ENCODE assay signal across 24 cellular contexts in the genomic region with DNA sequence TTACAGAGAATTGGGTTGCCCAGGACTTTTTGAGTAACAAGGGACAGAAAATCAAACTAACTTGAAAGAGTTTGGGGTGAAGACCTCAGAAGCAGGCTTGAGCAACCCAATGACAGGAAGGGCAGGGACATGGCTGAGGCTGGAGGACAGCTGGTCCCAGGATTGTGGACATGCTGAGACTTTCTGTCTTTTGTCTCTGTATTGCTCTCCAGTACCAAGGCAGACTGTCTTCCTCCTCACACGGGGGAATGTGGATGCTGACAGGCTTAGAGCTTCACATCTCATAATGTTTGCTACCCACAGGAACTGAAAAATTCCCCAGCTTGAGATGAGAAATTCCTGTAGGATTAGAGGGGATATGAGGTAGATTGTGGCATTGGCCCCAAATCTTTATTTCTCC.
"Had no signal": no experiment of that assay in that cellular context is flagged by ENCODE, and none has a peak within 500 bp of the region (broad histone marks: within the 10 kb centered on the region; RNA-seq: fewer than 3 reads in every experiment).

No MANE protein-coding gene starts in this region.

- H3K36me3 ChIP-seq: esophagus muscularis mucosa, heart right ventricle, ovary, suprapubic skin, transverse colon had no signal

- H3K4me1 ChIP-seq: esophagus muscularis mucosa, right lobe of liver, suprapubic skin, transverse colon had no signal

- DNase-seq: dermis blood vessel endothelial cell; effector memory CD4-positive, alpha-beta T cell; foreskin melanocyte; hippocampal formation; immature natural killer cell; islet precursor cell; kidney glomerular epithelial cell; naive thymus-derived CD8-positive, alpha-beta T cell; occipital lobe; ovary; posterior cingulate gyrus; right lobe of liver; stimulated activated CD4-positive, alpha-beta T cell treated with anti-CD3 and anti-CD28 coated beads, Interleukin-12 subunit alpha, Interleukin-12 subunit beta, amount 100 ng/mL, for 4 hours; stimulated activated CD4-positive, alpha-beta T cell treated with anti-CD3 and anti-CD28 coated beads, Interleukin-1b, Interleukin-23, amount 100 ng/mL, for 48 hours; stimulated activated CD4-positive, alpha-beta T cell treated with anti-CD3 and anti-CD28 coated beads, Interleukin-4, amount 100 ng/mL, for 1 hour; stimulated activated CD8-positive, alpha-beta memory T cell treated with anti-CD3 and anti-CD28 coated beads, Interleukin-4, amount 100 ng/mL, for 48 hours; stimulated activated naive CD4-positive, alpha-beta T cell; stimulated activated naive CD8-positive, alpha-beta T cell treated with anti-CD3 and anti-CD28 coated beads, Interleukin-15, amount 100 ng/mL, for 72 hours had no signal

- ATAC-seq: naive thymus-derived CD8-positive, alpha-beta T cell; right lobe of liver; stimulated activated naive CD8-positive, alpha-beta T cell treated with anti-CD3 and anti-CD28 coated beads, Interleukin-15, amount 100 ng/mL, for 72 hours had no signal

- H3K4me2 ChIP-seq: smooth muscle cell had no signal

- H3K27me3 ChIP-seq: esophagus muscularis mucosa, heart right ventricle, ovary, right lobe of liver, suprapubic skin, transverse colon had no signal

- H3K4me1 Mint-ChIP-seq: immature natural killer cell; naive thymus-derived CD8-positive, alpha-beta T cell; stimulated activated naive CD8-positive, alpha-beta T cell treated with anti-CD3 and anti-CD28 coated beads, Interleukin-15, amount 100 ng/mL, for 72 hours had no signal

- H3K36me3 Mint-ChIP-seq: immature natural killer cell; naive thymus-derived CD8-positive, alpha-beta T cell had no signal

- H3K4me3 ChIP-seq: coronary artery, esophagus muscularis mucosa, heart right ventricle, ovary, right lobe of liver, smooth muscle cell, suprapubic skin, transverse colon had no signal

- H3K9me3 Mint-ChIP-seq: immature natural killer cell; naive thymus-derived CD8-positive, alpha-beta T cell; stimulated activated naive CD8-positive, alpha-beta T cell treated with anti-CD3 and anti-CD28 coated beads, Interleukin-15, amount 100 ng/mL, for 72 hours had no signal

- H3K27ac ChIP-seq: coronary artery, esophagus muscularis mucosa, ovary, right lobe of liver, suprapubic skin had no signal

- H3K4me3 Mint-ChIP-seq: immature natural killer cell; naive thymus-derived CD8-positive, alpha-beta T cell; stimulated activated naive CD8-positive, alpha-beta T cell treated with anti-CD3 and anti-CD28 coated beads, Interleukin-15, amount 100 ng/mL, for 72 hours had no signal

- H3K27me3 Mint-ChIP-seq: naive thymus-derived CD8-positive, alpha-beta T cell had no signal

- H3K27ac Mint-ChIP-seq: immature natural killer cell; naive thymus-derived CD8-positive, alpha-beta T cell had no signal

- H3K9me3 ChIP-seq: esophagus muscularis mucosa, heart right ventricle, ovary, right lobe of liver, suprapubic skin, transverse colon had no signal
